7 cellular contexts compared by ENCODE assay signal in genomic region chr1:203038891-203039608, GRCh38. TPM values are rescaled to one million over a fixed set of nuclear protein-coding genes. Genes with fewer than 3 reads are reported as not detected.
DNase-seq lines count a peak whose midpoint lies in the region; ATAC-seq and TF ChIP-seq lines count a peak whose summit lies in the region.

No MANE protein-coding gene starts in this region.

- intact Hi-C loops in heart right ventricle (cut with DNase I): loop anchor here (1.0 to 10.0 kb wide), 10 partner anchors 83 to 306 kb away; partner anchors contain the start of gene ADORA1 (in 5 of the 10)

- H3K9me3 ChIP-seq in SU-DHL-6 (ENCODE audit: insufficient read depth, low read length) (no peaks in the 10 kb centered on the region), heart right ventricle (no peaks in the 10 kb centered on the region)

- 47 to 49% methylated on average over 22 of the region's 22 CpGs for WGBS in heart right ventricle, 2 donors

- H3K9me2 ChIP-seq in SU-DHL-6 (replicated peaks; ENCODE audit: insufficient read depth, low read length): no peaks in the 10 kb centered on the region

- H3K9ac ChIP-seq in SU-DHL-6 (ENCODE audit: low read length): no peak overlapping the region
- no peak overlapping the region for H3K9ac ChIP-seq in rectal smooth muscle tissue (ENCODE audit: low read length)

- no peak overlapping the region for H2AFZ ChIP-seq in SU-DHL-6 (ENCODE audit: low read depth, low read length, severe bottlenecking)

- no peaks in the 10 kb centered on the region for H3K79me2 ChIP-seq in SU-DHL-6 (ENCODE audit: insufficient read depth, low read length)

- TF ChIP-seq CTCF in GM12875 (IDR thresholded peaks at IDR 0.05; ENCODE audit: borderline replicate concordance, insufficient read depth, low read depth, low read length) (peak; percentile 90), SU-DHL-6 (IDR thresholded peaks at IDR 0.05; ENCODE audit: insufficient read depth, low read length, poor library complexity, severe bottlenecking) (peak; percentile 93), heart right ventricle (IDR thresholded peaks at IDR 0.05) (peak; percentile 86 to 95 (median 91))

- no peaks in the 10 kb centered on the region for H3K27me3 ChIP-seq in SU-DHL-6 (ENCODE audit: low read length)
- peaks cover 0 to 6% (median 0%) of the 10 kb centered on the region in 7 donors for H3K27me3 ChIP-seq in heart right ventricle
- no peaks in the 10 kb centered on the region for H3K27me3 ChIP-seq in rectal smooth muscle tissue (ENCODE audit: control insufficient read depth, insufficient read depth, low read length)

- no peak overlapping the region for H3K4me2 ChIP-seq in SU-DHL-6 (ENCODE audit: low read depth, low read length, poor library complexity, severe bottlenecking)

- H3K4me3 ChIP-seq in GM12875 (ENCODE audit: low read depth, low read length) (no peak overlapping the region), SU-DHL-6 (ENCODE audit: insufficient read depth, low read length, poor library complexity, severe bottlenecking) (no peak overlapping the region), heart right ventricle (peak overlapping the region in 1 of 10 donors; percentile 6), rectal smooth muscle tissue (ENCODE audit: low read length) (no peak overlapping the region)

- H4K20me1 ChIP-seq in SU-DHL-6 (ENCODE audit: low read depth, low read length): no peaks in the 10 kb centered on the region

- ATAC-seq in heart right ventricle: peak; percentile 69 to 89 (median 82)
- ATAC-seq in HG03521 (IDR thresholded peaks at IDR 0.05; ENCODE audit: unreplicated experiment): no peak

- H3F3A ChIP-seq in SU-DHL-6 (ENCODE audit: insufficient read depth): no peaks in the 10 kb centered on the region

- DNase-seq in NAMALWA (ENCODE audit: low spot score) (peak; percentile 81), heart right ventricle (peak; percentile 73 to 79)
- peak; percentile 38 for DNase-seq in activated naive CD8-positive, alpha-beta T cell treated with anti-CD3 and anti-CD28 coated beads, Interleukin-2, amount 50 U/mL, for 16 hours (ENCODE audit: low read depth, low spot score)

- no peak overlapping the region for H3K27ac ChIP-seq in SU-DHL-6 (ENCODE audit: low read depth, low read length)
- H3K27ac ChIP-seq in heart right ventricle: peak overlapping the region in 8 of 10 donors; percentile 58 to 89 (median 84)
- peak overlapping the region; percentile 27 for H3K27ac ChIP-seq in rectal smooth muscle tissue (ENCODE audit: low read depth, low read length)

- H3K4me1 ChIP-seq in heart right ventricle (peaks cover 5 to 76% (median 42%) of the 10 kb centered on the region in 9 donors), rectal smooth muscle tissue (ENCODE audit: control insufficient read depth, insufficient read depth, low read length) (peaks cover 13% of the 10 kb centered on the region)

- H3K36me3 ChIP-seq in SU-DHL-6 (ENCODE audit: low read length): no peaks in the 10 kb centered on the region
- H3K36me3 ChIP-seq in heart right ventricle: no peaks in the 10 kb centered on the region
- no peaks in the 10 kb centered on the region for H3K36me3 ChIP-seq in rectal smooth muscle tissue (ENCODE audit: control insufficient read depth, insufficient read depth, low read length)

RNA-seq across cellular contexts. Expression of gene PPFIA4, which starts 12.8 kb away (rescaled TPM):
- total RNA-seq in heart right ventricle: 10 to 100 TPM in 9 of 10 donors, 1 to 10 TPM in 1; 9.5 to 60.6 (median 35.2) TPM
- 10 to 100 TPM in 1 of 2 donors, 1 to 10 TPM in 1; 8.1 to 28.5 TPM for polyA plus RNA-seq in heart right ventricle

RNA-seq across cellular contexts. Expression of gene TMEM183A, which starts 31.9 kb away (rescaled TPM):
- 10 to 100 TPM; 18.2 to 34.2 (median 21.1) TPM for total RNA-seq in heart right ventricle
- 10 to 100 TPM; 11.5 to 38.1 TPM for polyA plus RNA-seq in heart right ventricle

RNA-seq across cellular contexts. Expression of gene MYOG, which starts 46.8 kb away (rescaled TPM):
- not detected for total RNA-seq in heart right ventricle
- under 1 TPM in 1 of 2 donors, not detected in 1; 0.06 TPM for polyA plus RNA-seq in heart right ventricle
